Comparison of ENCODE assay signal across 16 cellular contexts in the genomic region with DNA sequence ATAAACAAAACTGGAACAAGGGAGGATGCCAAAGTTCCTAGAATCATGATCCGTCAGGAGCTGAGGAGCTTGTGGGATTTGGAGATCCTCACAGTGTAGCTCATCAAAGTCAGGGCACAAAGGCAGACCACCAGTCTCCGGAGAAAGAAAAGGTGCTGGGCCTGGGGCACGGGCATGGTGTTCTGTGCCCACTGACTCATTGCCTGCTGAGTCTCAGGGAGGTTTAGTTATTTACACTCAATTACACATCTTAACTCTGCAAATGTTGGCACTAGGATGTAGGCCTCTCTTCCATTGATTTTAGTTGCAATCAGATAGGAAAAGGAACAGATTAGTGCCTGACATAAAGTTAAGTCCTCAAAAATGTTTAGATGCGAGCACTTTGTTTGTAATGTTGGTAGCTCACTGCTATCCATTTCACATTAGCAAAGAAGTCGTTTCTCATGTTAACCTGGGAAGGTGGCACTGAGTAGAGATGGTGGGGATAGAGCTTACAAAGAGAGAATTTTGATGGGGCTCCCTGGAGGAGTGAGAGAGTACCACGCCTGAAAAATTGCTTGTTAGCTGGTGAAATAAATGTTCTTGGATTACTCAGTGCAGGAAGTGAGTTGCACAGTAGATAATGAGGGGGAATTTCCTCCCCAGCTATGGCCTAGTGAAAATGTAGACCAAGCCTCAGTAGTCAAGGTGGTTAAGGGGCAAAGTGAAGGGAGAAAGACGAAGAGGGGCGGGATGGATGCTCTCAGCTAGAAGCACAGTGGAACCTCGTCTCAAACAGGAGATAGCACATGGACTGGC.
DNase-seq lines count a peak whose midpoint lies in the region; ATAC-seq lines count a peak whose summit lies in the region.
"Had no signal": no experiment of that assay in that cellular context is flagged by ENCODE, and none has a peak within 500 bp of the region (broad histone marks: within the 10 kb centered on the region; RNA-seq: fewer than 3 reads in every experiment).

No MANE protein-coding gene starts in this region.

- ATAC-seq in activated CD4-positive, alpha-beta T cell treated with anti-CD3 and anti-CD28 coated beads for 36 hours: peak; percentile 70
- ATAC-seq in right cardiac atrium (peak; percentile 39 to 45), GM19395 (IDR thresholded peaks at IDR 0.05; ENCODE audit: unreplicated experiment) (no peak)
- ATAC-seq: A549; activated CD8-positive, alpha-beta memory T cell treated with anti-CD3 and anti-CD28 coated beads, Interleukin-2, amount 10 ng/mL, durations not matched to agents 7 days and 5 days; naive thymus-derived CD4-positive, alpha-beta T cell had no signal

- H3K4me1 Mint-ChIP-seq in activated CD4-positive, alpha-beta T cell treated with anti-CD3 and anti-CD28 coated beads for 36 hours: peaks cover 26% of the 10 kb centered on the region
- H3K4me1 Mint-ChIP-seq in activated naive CD8-positive, alpha-beta T cell treated with anti-CD3 and anti-CD28 coated beads for 36 hours: peaks cover 22% of the 10 kb centered on the region
- H3K4me1 Mint-ChIP-seq in activated CD4-positive, alpha-beta memory T cell treated with anti-CD3 and anti-CD28 coated beads for 36 hours (ENCODE audit: low read depth): peaks cover 6% of the 10 kb centered on the region

- 81% methylated on average over 9 of the region's 9 CpGs for WGBS in right cardiac atrium
- WGBS in thymus: 91% methylated on average over 9 of the region's 9 CpGs

- H3K4me3 Mint-ChIP-seq in activated CD4-positive, alpha-beta T cell treated with anti-CD3 and anti-CD28 coated beads for 36 hours: no peak overlapping the region
- H3K4me3 Mint-ChIP-seq in activated naive CD8-positive, alpha-beta T cell treated with anti-CD3 and anti-CD28 coated beads for 36 hours: no peak overlapping the region
- no peak overlapping the region for H3K4me3 Mint-ChIP-seq in activated CD4-positive, alpha-beta memory T cell treated with anti-CD3 and anti-CD28 coated beads for 36 hours
- H3K4me3 Mint-ChIP-seq: activated CD8-positive, alpha-beta memory T cell treated with anti-CD3 and anti-CD28 coated beads, Interleukin-2, amount 10 ng/mL, durations not matched to agents 7 days and 5 days; central memory CD8-positive, alpha-beta T cell had no signal

- H3K4me3 ChIP-seq in right cardiac atrium (ENCODE audit: low read length): no peak overlapping the region
- H3K4me3 ChIP-seq in thymus (ENCODE audit: low read length): no peak overlapping the region
- H3K4me3 ChIP-seq in H7 (ENCODE audit: insufficient read depth, low read depth, low read length): no peak overlapping the region
- H3K4me3 ChIP-seq: A549, SJSA1 had no signal

- no peak for DNase-seq in activated CD4-positive, alpha-beta T cell treated with anti-CD3 and anti-CD28 coated beads for 36 hours
- no peak for DNase-seq in activated CD4-positive, alpha-beta T cell treated with anti-CD3 and anti-CD28 coated beads for 4 hours
- DNase-seq in activated naive CD8-positive, alpha-beta T cell treated with anti-CD3 and anti-CD28 coated beads for 36 hours: no peak
- DNase-seq in right cardiac atrium (no peak), H7 (no peak)
- DNase-seq in activated CD4-positive, alpha-beta memory T cell treated with anti-CD3 and anti-CD28 coated beads for 36 hours: no peak
- DNase-seq: activated CD8-positive, alpha-beta memory T cell treated with anti-CD3 and anti-CD28 coated beads, Interleukin-2, amount 10 ng/mL, durations not matched to agents 7 days and 5 days; hippocampal formation; naive thymus-derived CD4-positive, alpha-beta T cell; stimulated activated CD4-positive, alpha-beta T cell treated with anti-CD3 and anti-CD28 coated beads, Interleukin-2, amount 100 ng/mL, for 24 hours; substantia nigra had no signal

- no peaks in the 10 kb centered on the region for H3K9me3 Mint-ChIP-seq in activated CD4-positive, alpha-beta T cell treated with anti-CD3 and anti-CD28 coated beads for 36 hours (ENCODE audit: low read depth)
- H3K9me3 Mint-ChIP-seq in activated naive CD8-positive, alpha-beta T cell treated with anti-CD3 and anti-CD28 coated beads for 36 hours: peaks cover 1% of the 10 kb centered on the region
- H3K9me3 Mint-ChIP-seq in activated CD4-positive, alpha-beta memory T cell treated with anti-CD3 and anti-CD28 coated beads for 36 hours: peaks cover 3% of the 10 kb centered on the region
- H3K9me3 Mint-ChIP-seq: central memory CD8-positive, alpha-beta T cell had no signal

- H3K36me3 Mint-ChIP-seq in activated CD4-positive, alpha-beta T cell treated with anti-CD3 and anti-CD28 coated beads for 36 hours (ENCODE audit: low read depth): no peaks in the 10 kb centered on the region
- peaks cover 1% of the 10 kb centered on the region for H3K36me3 Mint-ChIP-seq in activated naive CD8-positive, alpha-beta T cell treated with anti-CD3 and anti-CD28 coated beads for 36 hours
- no peaks in the 10 kb centered on the region for H3K36me3 Mint-ChIP-seq in activated CD4-positive, alpha-beta memory T cell treated with anti-CD3 and anti-CD28 coated beads for 36 hours
- H3K36me3 Mint-ChIP-seq: activated CD8-positive, alpha-beta memory T cell treated with anti-CD3 and anti-CD28 coated beads, Interleukin-2, amount 10 ng/mL, durations not matched to agents 7 days and 5 days; naive thymus-derived CD4-positive, alpha-beta T cell had no signal

- no peaks in the 10 kb centered on the region for H3K9me3 ChIP-seq in right cardiac atrium (ENCODE audit: control insufficient read depth, low read length)
- H3K9me3 ChIP-seq in thymus (ENCODE audit: control insufficient read depth): no peaks in the 10 kb centered on the region
- H3K9me3 ChIP-seq: A549, SJSA1 had no signal

- H3K4me1 ChIP-seq in right cardiac atrium (ENCODE audit: control insufficient read depth, insufficient read depth, low read length): peaks cover 12% of the 10 kb centered on the region
- H3K4me1 ChIP-seq in thymus (ENCODE audit: control insufficient read depth, insufficient read depth, low read length): peaks cover 3% of the 10 kb centered on the region

- CTCF ChIA-PET in activated CD4-positive, alpha-beta T cell treated with anti-CD3 and anti-CD28 coated beads for 36 hours (lab: Charles Lee): interaction anchor here (0.9 to 1.5 kb wide), 2 partner anchors 10 to 30 kb away, joined by 3 to 4 read pairs; no protein-coding TSS in a partner anchor
- CTCF ChIA-PET in activated CD4-positive, alpha-beta memory T cell treated with anti-CD3 and anti-CD28 coated beads for 36 hours (lab: Charles Lee): no interaction called here

- H3K27ac ChIP-seq in right cardiac atrium (ENCODE audit: low read length) (peak overlapping the region; percentile 59), thymus (ENCODE audit: low read depth) (peak overlapping the region; percentile 8)
- H3K27ac ChIP-seq: A549, SJSA1 had no signal

- intact Hi-C loops in activated CD4-positive, alpha-beta T cell treated with anti-CD3 and anti-CD28 coated beads for 36 hours (cut with DNase I, micrococcal nuclease): no loop called here
- intact Hi-C loops in right cardiac atrium (cut with DNase I): no loop called here
- intact Hi-C loops in activated CD4-positive, alpha-beta memory T cell treated with anti-CD3 and anti-CD28 coated beads for 36 hours (cut with micrococcal nuclease): no loop called here

- H3K36me3 ChIP-seq in thymus (ENCODE audit: control insufficient read depth, insufficient read depth): no peaks in the 10 kb centered on the region
- H3K36me3 ChIP-seq in H7 (replicated peaks; ENCODE audit: control insufficient read depth, insufficient read depth, low read length): no peaks in the 10 kb centered on the region
- H3K36me3 ChIP-seq: SJSA1 had no signal

- POLR2A ChIA-PET in activated CD4-positive, alpha-beta T cell treated with anti-CD3 and anti-CD28 coated beads for 36 hours (lab: Charles Lee): interaction anchor here (0.6 kb wide), 1 partner anchor 289 kb away, joined by 3 read pairs; no protein-coding TSS in a partner anchor
- POLR2A ChIA-PET in activated CD4-positive, alpha-beta memory T cell treated with anti-CD3 and anti-CD28 coated beads for 36 hours (lab: Charles Lee): no interaction called here

- H3K27me3 Mint-ChIP-seq in activated CD4-positive, alpha-beta T cell treated with anti-CD3 and anti-CD28 coated beads for 36 hours: no peaks in the 10 kb centered on the region
- no peaks in the 10 kb centered on the region for H3K27me3 Mint-ChIP-seq in activated naive CD8-positive, alpha-beta T cell treated with anti-CD3 and anti-CD28 coated beads for 36 hours
- no peaks in the 10 kb centered on the region for H3K27me3 Mint-ChIP-seq in activated CD4-positive, alpha-beta memory T cell treated with anti-CD3 and anti-CD28 coated beads for 36 hours
- H3K27me3 Mint-ChIP-seq: activated CD8-positive, alpha-beta memory T cell treated with anti-CD3 and anti-CD28 coated beads, Interleukin-2, amount 10 ng/mL, durations not matched to agents 7 days and 5 days; central memory CD8-positive, alpha-beta T cell; naive thymus-derived CD4-positive, alpha-beta T cell had no signal

- H3K27ac Mint-ChIP-seq in activated CD4-positive, alpha-beta T cell treated with anti-CD3 and anti-CD28 coated beads for 36 hours: peak overlapping the region; percentile 24
- H3K27ac Mint-ChIP-seq in activated naive CD8-positive, alpha-beta T cell treated with anti-CD3 and anti-CD28 coated beads for 36 hours: peak overlapping the region; percentile 34
- no peak overlapping the region for H3K27ac Mint-ChIP-seq in activated CD4-positive, alpha-beta memory T cell treated with anti-CD3 and anti-CD28 coated beads for 36 hours
- H3K27ac Mint-ChIP-seq: activated CD8-positive, alpha-beta memory T cell treated with anti-CD3 and anti-CD28 coated beads, Interleukin-2, amount 10 ng/mL, durations not matched to agents 7 days and 5 days had no signal

- H3K27me3 ChIP-seq in right cardiac atrium (ENCODE audit: control insufficient read depth, insufficient read depth) (no peaks in the 10 kb centered on the region), thymus (ENCODE audit: control insufficient read depth, insufficient read depth) (no peaks in the 10 kb centered on the region), H7 (ENCODE audit: control insufficient read depth, insufficient read depth, low read length) (no peaks in the 10 kb centered on the region)
- H3K27me3 ChIP-seq: SJSA1 had no signal
